ENCODE assay signal across 21 cellular contexts in the genomic region with DNA sequence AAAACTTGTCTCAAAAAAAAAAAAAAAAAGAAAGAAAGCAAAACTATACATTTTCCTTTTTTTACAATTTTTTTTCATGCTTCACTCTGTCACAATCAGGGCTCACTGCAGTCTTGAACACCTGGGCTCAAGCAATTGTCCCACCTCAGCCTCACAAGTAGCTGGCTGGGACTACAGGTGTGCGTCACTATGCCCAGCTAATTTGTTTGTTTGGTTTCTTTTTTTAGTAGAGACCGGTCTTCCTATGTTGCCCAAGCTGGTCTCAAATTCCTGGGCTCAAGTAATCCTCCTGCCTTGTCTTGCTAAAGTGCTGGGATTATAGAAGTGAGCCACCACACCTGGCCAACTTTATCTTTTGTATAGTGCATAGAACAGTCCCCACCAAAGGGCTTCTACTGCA. TPM values are rescaled to one million over a fixed set of nuclear protein-coding genes. Genes with fewer than 3 reads are reported as not detected.
A peak's percentile ranks its signal among the peaks of the same experiment; 100 is the strongest.
DNase-seq lines count a peak whose midpoint lies in the region; ATAC-seq, FAIRE-seq and TF ChIP-seq lines count a peak whose summit lies in the region.
"Had no signal": no experiment of that assay in that cellular context is flagged by ENCODE, and none has a peak within 500 bp of the region (broad histone marks: within the 10 kb centered on the region; RNA-seq: fewer than 3 reads in every experiment).

No MANE protein-coding gene starts in this region.

- POLR2A ChIA-PET in HepG2 (lab: Yijun Ruan, JAX): interaction anchor here (0.7 to 2.8 kb wide), 4 partner anchors 10 to 79 kb away, joined by 3 to 15 read pairs (median 10); partner anchors contain the start of gene DDX6

- H3K4me3 Mint-ChIP-seq in memory B cell (no peak overlapping the region), endodermal cell (no peak overlapping the region)
- H3K4me3 Mint-ChIP-seq: activated CD8-positive, alpha-beta memory T cell treated with anti-CD3 and anti-CD28 coated beads, Interleukin-2, amount 10 ng/mL, durations not matched to agents 7 days and 5 days had no signal

- H4K20me1 ChIP-seq in HepG2 (ENCODE audit: insufficient read depth, low read length) (no peaks in the 10 kb centered on the region), OCI-LY3 (ENCODE audit: insufficient read depth, low read length) (no peaks in the 10 kb centered on the region)

- 18% methylated on average over 2 of the region's 2 CpGs for WGBS in right lobe of liver (ENCODE audit: insufficient coverage, low coverage, low lambda C conversion rate, missing lambda C conversion rate)
- WGBS in HepG2 (ENCODE audit: low lambda C conversion rate): 17% methylated on average over 2 of the region's 2 CpGs
- 81 to 82% methylated on average over 2 of the region's 2 CpGs for WGBS in endodermal cell (ENCODE audit: insufficient coverage in 1 of 2, insufficient read length in 1 of 2), 2 experiments

- in situ Hi-C loops in HepG2 (cut with HindIII; ENCODE audit: extremely low pct_ligation_motif_present, low pct_unique_long_range_greater_than_20kb): no loop called here

- H3K27me3 ChIP-seq in right lobe of liver (no peaks in the 10 kb centered on the region), HepG2 (ENCODE audit: control insufficient read depth in 1 of 2, insufficient read depth in 2 of 2, low read length in 2 of 2) (peaks cover 1 to 5% of the 10 kb centered on the region in 2 experiments; a peak in 2 of 5 replicates), OCI-LY3 (ENCODE audit: low read depth, low read length) (no peaks in the 10 kb centered on the region), vagina (no peaks in the 10 kb centered on the region), endodermal cell (ENCODE audit: control insufficient read depth, insufficient read depth, low read length, poor library complexity, severe bottlenecking) (no peaks in the 10 kb centered on the region)
- H3K27me3 ChIP-seq: adrenal gland, thyroid gland had no signal

- H3K9me3 ChIP-seq in right lobe of liver: no peaks in the 10 kb centered on the region
- no peaks in the 10 kb centered on the region for H3K9me3 ChIP-seq in HepG2 (ENCODE audit: low read length)
- no peaks in the 10 kb centered on the region for H3K9me3 ChIP-seq in OCI-LY3 (ENCODE audit: insufficient read depth, low read length)
- H3K9me3 ChIP-seq in vagina: no peaks in the 10 kb centered on the region
- no peaks in the 10 kb centered on the region for H3K9me3 ChIP-seq in endodermal cell (ENCODE audit: control insufficient read depth, low read length)
- H3K9me3 ChIP-seq: adrenal gland, thyroid gland had no signal

- H3K27ac Mint-ChIP-seq in memory B cell (peak overlapping the region; percentile 77), endodermal cell (no peak overlapping the region)
- H3K27ac Mint-ChIP-seq: activated T-helper 17 cell treated with anti-CD3 and anti-CD28 coated beads, Interleukin-2, amount 50 U/mL, for 72 hours had no signal

- H3K4me1 ChIP-seq in right lobe of liver (peaks cover 0 to 25% (median 9%) of the 10 kb centered on the region in 4 donors), HepG2 (ENCODE audit: insufficient read depth, low read length) (peaks cover 18% of the 10 kb centered on the region), OCI-LY3 (ENCODE audit: low read length) (peaks cover 41% of the 10 kb centered on the region), vagina (peaks cover 25% of the 10 kb centered on the region), endodermal cell (ENCODE audit: control insufficient read depth, insufficient read depth, low read length) (no peaks in the 10 kb centered on the region)

- no TSS peak for BruUV-seq in HepG2 (replicated peaks; lab: Mats Ljungman, UMichigan)

- H3K27ac ChIP-seq in right lobe of liver (peak overlapping the region in 2 of 3 donors; percentile 87 to 93), HepG2 (ENCODE audit: extremely low read length, insufficient read depth, low read length) (no peak overlapping the region), OCI-LY3 (ENCODE audit: low read length) (no peak overlapping the region), vagina (peak overlapping the region; percentile 90), endodermal cell (ENCODE audit: low read depth, low read length) (no peak overlapping the region)

- CTCF ChIA-PET in HepG2 (lab: Yijun Ruan, JAX; ENCODE audit: low intra/inter-chr PET ratio, low total read pairs): no interaction called here

- H3K4me1 Mint-ChIP-seq in memory B cell (peaks cover 34% of the 10 kb centered on the region), endodermal cell (peaks cover 12% of the 10 kb centered on the region)

- H3K4me3 ChIP-seq in right lobe of liver (no peak overlapping the region), HepG2 (replicated peaks in 1 of 3; ENCODE audit: insufficient read depth in 1 of 3, low read depth in 2 of 3, low read length in 3 of 3) (no peak overlapping the region), OCI-LY3 (ENCODE audit: low read length) (no peak overlapping the region), vagina (no peak overlapping the region), endodermal cell (ENCODE audit: low read length) (no peak overlapping the region)
- H3K4me3 ChIP-seq: adrenal gland, K562, thyroid gland had no signal

- no peaks in the 10 kb centered on the region for H3K79me2 ChIP-seq in HepG2 (ENCODE audit: insufficient read depth, low read length)
- H3K79me2 ChIP-seq in OCI-LY3 (ENCODE audit: low read length): no peaks in the 10 kb centered on the region

- peak in 2 of 4 donors; percentile 9 to 12 for ATAC-seq in right lobe of liver
- no peak for ATAC-seq in HepG2
- peak; percentile 18 for ATAC-seq in memory B cell (ENCODE audit: low read depth)
- ATAC-seq: activated CD8-positive, alpha-beta memory T cell treated with anti-CD3 and anti-CD28 coated beads, Interleukin-2, amount 10 ng/mL, durations not matched to agents 7 days and 5 days; activated T-helper 17 cell treated with anti-CD3 and anti-CD28 coated beads, Interleukin-2, amount 50 U/mL, for 72 hours; K562 had no signal

- no peak for FAIRE-seq in HepG2 (lab: Jason Lieb, UNC)
- FAIRE-seq: H54, K562 had no signal

- no peak overlapping the region for H3K9ac ChIP-seq in HepG2 (ENCODE audit: insufficient read depth, low read depth, low read length)
- no peak overlapping the region for H3K9ac ChIP-seq in OCI-LY3 (ENCODE audit: low read length)
- no peak overlapping the region for H3K9ac ChIP-seq in endodermal cell (ENCODE audit: extremely low read depth, low read length, poor library complexity, severe bottlenecking)

- H3K36me3 Mint-ChIP-seq in memory B cell: no peaks in the 10 kb centered on the region
- H3K36me3 Mint-ChIP-seq in endodermal cell (ENCODE audit: low read depth): no peaks in the 10 kb centered on the region
- H3K36me3 Mint-ChIP-seq: activated CD8-positive, alpha-beta memory T cell treated with anti-CD3 and anti-CD28 coated beads, Interleukin-2, amount 10 ng/mL, durations not matched to agents 7 days and 5 days had no signal

- intact Hi-C loops in right lobe of liver (cut with DNase I): no loop called here
- intact Hi-C loops in HepG2 (cut with micrococcal nuclease; ENCODE audit: unreplicated experiment): no loop called here
- intact Hi-C loops in vagina (cut with DNase I): no loop called here

- TF ChIP-seq CTCF in right lobe of liver (IDR thresholded peaks at IDR 0.05) (no peak), HepG2 (CRISPR knock-in tag; IDR thresholded peaks at IDR 0.05) (no peak), OCI-LY3 (IDR thresholded peaks at IDR 0.05; ENCODE audit: low read depth, low read length) (no peak), vagina (IDR thresholded peaks at IDR 0.05) (no peak), endodermal cell (conservative IDR thresholded peaks at IDR 0.05) (no peak)

- H3K4me2 ChIP-seq in HepG2 (ENCODE audit: low read depth, low read length) (no peak overlapping the region), OCI-LY3 (ENCODE audit: low read length) (0 out of 2 replicates have a peak overlapping the region, but pooled peaks have one; percentile 28)

- no peaks in the 10 kb centered on the region for H3K36me3 ChIP-seq in right lobe of liver
- no peaks in the 10 kb centered on the region for H3K36me3 ChIP-seq in HepG2 (replicated peaks in 1 of 2; ENCODE audit: control insufficient read depth in 1 of 2, insufficient read depth in 2 of 2, low read length in 2 of 2)
- H3K36me3 ChIP-seq in OCI-LY3 (replicated peaks; ENCODE audit: low read depth, low read length): no peaks in the 10 kb centered on the region
- H3K36me3 ChIP-seq in vagina: no peaks in the 10 kb centered on the region
- no peaks in the 10 kb centered on the region for H3K36me3 ChIP-seq in endodermal cell (ENCODE audit: control insufficient read depth, insufficient read depth, low read length)
- H3K36me3 ChIP-seq: adrenal gland, thyroid gland had no signal

- no peaks in the 10 kb centered on the region for H3K9me3 Mint-ChIP-seq in memory B cell
- no peaks in the 10 kb centered on the region for H3K9me3 Mint-ChIP-seq in endodermal cell
- H3K9me3 Mint-ChIP-seq: activated T-helper 17 cell treated with anti-CD3 and anti-CD28 coated beads, Interleukin-2, amount 50 U/mL, for 72 hours had no signal

- TF ChIP-seq EP300 in HepG2 (IDR thresholded peaks at IDR 0.05; ENCODE audit: low read depth in 2 of 2, low read length in 2 of 2): no peak
- no peak for TF ChIP-seq EP300 in HepG2 (CRISPR knock-in tag; IDR thresholded peaks at IDR 0.05; ENCODE audit: borderline replicate concordance)

- TF ChIP-seq POLR2A in right lobe of liver (IDR thresholded peaks at IDR 0.05) (no peak), HepG2 (IDR thresholded peaks at IDR 0.05; ENCODE audit: insufficient read depth in 1 of 2, low read depth in 2 of 2, low read length in 2 of 2) (no peak), vagina (IDR thresholded peaks at IDR 0.05) (no peak)

- no peak for TF ChIP-seq RAD21 in HepG2 (CRISPR knock-in tag; IDR thresholded peaks at IDR 0.05)

- DNase-seq in right lobe of liver (no peak), HepG2 (ENCODE audit: low spot score) (no peak), memory B cell (ENCODE audit: low spot score in 2 of 2) (no peak), vagina (ENCODE audit: extremely low spot score in 2 of 2) (no peak), AG08396 (ENCODE audit: low spot score) (no peak), endodermal cell (no peak), HPDE6-E6E7 (ENCODE audit: extremely low spot score) (no peak)
- DNase-seq: activated CD8-positive, alpha-beta memory T cell treated with anti-CD3 and anti-CD28 coated beads, Interleukin-2, amount 10 ng/mL, durations not matched to agents 7 days and 5 days; adrenal gland; dermis blood vessel endothelial cell; DND-41; NCI-H187 treated with DMSO at 0.1 percent for 48 hours; nucleus accumbens; thyroid gland had no signal

- H2AFZ ChIP-seq in HepG2 (ENCODE audit: low read length): no peak overlapping the region
- no peak overlapping the region for H2AFZ ChIP-seq in OCI-LY3 (ENCODE audit: low read depth, low read length)

- H3K27me3 Mint-ChIP-seq in memory B cell (no peaks in the 10 kb centered on the region), endodermal cell (ENCODE audit: insufficient read depth) (no peaks in the 10 kb centered on the region)
- H3K27me3 Mint-ChIP-seq: activated CD8-positive, alpha-beta memory T cell treated with anti-CD3 and anti-CD28 coated beads, Interleukin-2, amount 10 ng/mL, durations not matched to agents 7 days and 5 days; activated T-helper 17 cell treated with anti-CD3 and anti-CD28 coated beads, Interleukin-2, amount 50 U/mL, for 72 hours had no signal

RNA-seq across cellular contexts. Expression of gene CXCR5, which starts 15.0 kb away (rescaled TPM):
- total RNA-seq in right lobe of liver (under 1 TPM in 2 of 6 experiments, not detected in 4; 0.07 TPM), HepG2 (2016; rRNA removed; fragmentation: Illumina TruSeq; extraction: Trizol) (not detected in 2 replicates), vagina (not detected), endodermal cell (under 1 TPM in 1 of 2 donors, not detected in 1; 0.07 TPM)
- not detected in 2 replicates for total RNA-seq in HepG2 (2016; cell fraction: cytosol; rRNA removed; fragmentation: Illumina TruSeq; extraction: Trizol; ENCODE audit: low read depth)
- total RNA-seq in HepG2 (2016; cell fraction: insoluble cytoplasmic fraction; rRNA removed; fragmentation: Illumina TruSeq; extraction: Trizol): not detected in 2 replicates
- total RNA-seq in HepG2 (2016; cell fraction: membrane; rRNA removed; fragmentation: Illumina TruSeq; extraction: Trizol): not detected in 2 replicates
- total RNA-seq in HepG2 (2016; cell fraction: nucleus; rRNA removed; fragmentation: Illumina TruSeq; extraction: Trizol): not detected in 2 replicates
- polyA plus RNA-seq in HepG2 (2011; rRNA removed): not detected in 2 replicates
- polyA plus RNA-seq in HepG2 (2011; cell fraction: cytosol; rRNA removed): not detected in 2 replicates
- not detected in 2 replicates for polyA plus RNA-seq in HepG2 (2011; cell fraction: nucleus; rRNA removed)
- not detected in 2 replicates for polyA plus RNA-seq in HepG2 (2012)
- polyA plus RNA-seq in HepG2 (2016; cell fraction: cytosol; fragmentation: Illumina TruSeq; extraction: Trizol; ENCODE audit: low read depth): not detected in 2 replicates
- not detected in 2 replicates for polyA plus RNA-seq in HepG2 (2016; cell fraction: insoluble cytoplasmic fraction; fragmentation: Illumina TruSeq; extraction: Trizol; ENCODE audit: low read depth)
- polyA plus RNA-seq in HepG2 (2016; cell fraction: membrane; fragmentation: Illumina TruSeq; extraction: Trizol; ENCODE audit: low read depth): not detected in 2 replicates
- polyA plus RNA-seq in HepG2 (2016; cell fraction: nucleus; fragmentation: Illumina TruSeq; extraction: Trizol; ENCODE audit: insufficient read depth, low read depth): not detected in 2 replicates
- not detected in 2 replicates for polyA minus RNA-seq in HepG2 (2011; rRNA and poly(A)+ RNA removed; ENCODE audit: low replicate concordance)
- polyA minus RNA-seq in HepG2 (2011; cell fraction: cytosol; rRNA and poly(A)+ RNA removed): not detected in 2 replicates
- not detected in 2 replicates for polyA minus RNA-seq in HepG2 (2011; cell fraction: nucleus; rRNA and poly(A)+ RNA removed)
- not detected for polyA plus RNA-seq in endodermal cell (2013, experiment 1 of 2)
- polyA plus RNA-seq in endodermal cell (2013, experiment 2 of 2): not detected
- total RNA-seq: dermis blood vessel endothelial cell, fibroblast of villous mesenchyme, K562, lower leg skin, thyroid gland had no signal
- polyA plus RNA-seq: AG04450 had no signal

RNA-seq across cellular contexts. Expression of gene BCL9L, which starts 57.1 kb away (rescaled TPM):
- total RNA-seq in right lobe of liver (10 to 100 TPM; 10.2 to 22.5 (median 19.8) TPM), HepG2 (2016; rRNA removed; fragmentation: Illumina TruSeq; extraction: Trizol) (3.7 and 5.5 TPM in 2 replicates), vagina (30.0 TPM), endodermal cell (10 to 100 TPM; 73.9 to 77.3 TPM)
- total RNA-seq in HepG2 (2016; cell fraction: cytosol; rRNA removed; fragmentation: Illumina TruSeq; extraction: Trizol; ENCODE audit: low read depth): 1.4 and 2.2 TPM in 2 replicates
- total RNA-seq in HepG2 (2016; cell fraction: insoluble cytoplasmic fraction; rRNA removed; fragmentation: Illumina TruSeq; extraction: Trizol): 3.5 and 4.0 TPM in 2 replicates
- total RNA-seq in HepG2 (2016; cell fraction: membrane; rRNA removed; fragmentation: Illumina TruSeq; extraction: Trizol): 3.8 and 4.9 TPM in 2 replicates
- total RNA-seq in HepG2 (2016; cell fraction: nucleus; rRNA removed; fragmentation: Illumina TruSeq; extraction: Trizol): 9.3 and 12.2 TPM in 2 replicates
- 4.1 and 4.5 TPM in 2 replicates for polyA plus RNA-seq in HepG2 (2011; rRNA removed)
- polyA plus RNA-seq in HepG2 (2011; cell fraction: cytosol; rRNA removed): 1.1 and 1.9 TPM in 2 replicates
- 7.0 and 13.4 TPM in 2 replicates for polyA plus RNA-seq in HepG2 (2011; cell fraction: nucleus; rRNA removed)
- polyA plus RNA-seq in HepG2 (2012): 10.4 and 11.2 TPM in 2 replicates
- 0.58 and 0.67 TPM in 2 replicates for polyA plus RNA-seq in HepG2 (2016; cell fraction: cytosol; fragmentation: Illumina TruSeq; extraction: Trizol; ENCODE audit: low read depth)
- polyA plus RNA-seq in HepG2 (2016; cell fraction: insoluble cytoplasmic fraction; fragmentation: Illumina TruSeq; extraction: Trizol; ENCODE audit: low read depth): 9.7 and 15.0 TPM in 2 replicates
- 1.5 and 1.9 TPM in 2 replicates for polyA plus RNA-seq in HepG2 (2016; cell fraction: membrane; fragmentation: Illumina TruSeq; extraction: Trizol; ENCODE audit: low read depth)
- 21.7 and 33.9 TPM in 2 replicates for polyA plus RNA-seq in HepG2 (2016; cell fraction: nucleus; fragmentation: Illumina TruSeq; extraction: Trizol; ENCODE audit: insufficient read depth, low read depth)
- polyA minus RNA-seq in HepG2 (2011; rRNA and poly(A)+ RNA removed; ENCODE audit: low replicate concordance): 4.8 and 11.8 TPM in 2 replicates
- polyA minus RNA-seq in HepG2 (2011; cell fraction: cytosol; rRNA and poly(A)+ RNA removed): 6.2 and 6.8 TPM in 2 replicates
- polyA minus RNA-seq in HepG2 (2011; cell fraction: nucleus; rRNA and poly(A)+ RNA removed): 5.5 and 6.5 TPM in 2 replicates
- 24.3 TPM for polyA plus RNA-seq in endodermal cell (2013, experiment 1 of 2)
- polyA plus RNA-seq in endodermal cell (2013, experiment 2 of 2): 23.6 TPM

Comparison
In these comparisons a context has a peak if more than half of its experiments do, and no peak if none do; other contexts are left out.
1. H3K27ac ChIP-seq: peak in right lobe of liver (2 of 3) and vagina (single experiment); none in HepG2 (single experiment), OCI-LY3 (single experiment) and endodermal cell (single experiment).